Comparison of ENCODE assay signal across 7 cellular contexts in genomic region chr16:30923554-30924085, GRCh38. TPM values are rescaled to one million over a fixed set of nuclear protein-coding genes. Genes with fewer than 3 reads are reported as not detected.
A peak's percentile ranks its signal among the peaks of the same experiment; 100 is the strongest.
DNase-seq lines count a peak whose midpoint lies in the region; ATAC-seq and TF ChIP-seq lines count a peak whose summit lies in the region.

Gene FBXL19, plus strand, starts transcription at chr16:30923572. Its CDS starts 2,183 bp downstream, at chr16:30925755.

- ATAC-seq in naive thymus-derived CD8-positive, alpha-beta T cell = no peak
- ATAC-seq in GM19463 (IDR thresholded peaks at IDR 0.05; ENCODE audit: unreplicated experiment) = no peak
- ATAC-seq in HG03045 (IDR thresholded peaks at IDR 0.05; ENCODE audit: unreplicated experiment) = no peak

- peak within 1 kb of the TSS; percentile 79 for H3K4me3 ChIP-seq in endocrine pancreas (ENCODE audit: control insufficient read depth, insufficient read depth, low read length)

- CTCF ChIA-PET in RWPE1 (lab: Yijun Ruan, JAX) = interaction anchor here (2.0 to 2.4 kb wide), 2 partner anchors 18 to 79 kb away, joined by 5 to 13 read pairs; no protein-coding TSS in a partner anchor

- H3K27me3 ChIP-seq in endocrine pancreas (ENCODE audit: control insufficient read depth, insufficient read depth, low read length) = no peaks in the 10 kb centered on the region

- peak; percentile 30 for TF ChIP-seq POLR2A in GM15510 (IDR thresholded peaks at IDR 0.05; ENCODE audit: borderline replicate concordance, extremely low read depth, insufficient read length)

- no peaks in the 10 kb centered on the region for H3K36me3 Mint-ChIP-seq in naive thymus-derived CD8-positive, alpha-beta T cell

- no peaks in the 10 kb centered on the region for H3K9me3 Mint-ChIP-seq in naive thymus-derived CD8-positive, alpha-beta T cell

- no peak for TF ChIP-seq CTCF in RWPE1 (conservative IDR thresholded peaks at IDR 0.05; ENCODE audit: low read depth)

- peak within 1 kb of the TSS; percentile 91 for H3K9ac ChIP-seq in endocrine pancreas (ENCODE audit: control insufficient read depth, insufficient read depth, low read length)

- H3K36me3 ChIP-seq in endocrine pancreas (ENCODE audit: control insufficient read depth, insufficient read depth, low read length) = no peaks in the 10 kb centered on the region

- H3K4me1 ChIP-seq in endocrine pancreas (ENCODE audit: control insufficient read depth, insufficient read depth, low read length) = no peaks in the 10 kb centered on the region

- H3K27ac Mint-ChIP-seq in naive thymus-derived CD8-positive, alpha-beta T cell = peak within 1 kb of the TSS; percentile 97 to 100 (median 99)

- H3K27me3 Mint-ChIP-seq in naive thymus-derived CD8-positive, alpha-beta T cell = no peaks in the 10 kb centered on the region

- DNase-seq in RWPE1 (ENCODE audit: low spot score) = no peak
- no peak for DNase-seq in naive thymus-derived CD8-positive, alpha-beta T cell
- DNase-seq in hepatic stellate cell (ENCODE audit: low spot score) = no peak

- H3K27ac ChIP-seq in RWPE1 = peak within 1 kb of the TSS; percentile 94

- POLR2A ChIA-PET in RWPE1 (lab: Yijun Ruan, JAX; ENCODE audit: low non-redundant PET) = no interaction called here
- POLR2A ChIA-PET in naive thymus-derived CD8-positive, alpha-beta T cell (lab: Charles Lee) = interaction anchor here (0.8 to 2.3 kb wide), 6 partner anchors 21 to 545 kb away, joined by 3 to 9 read pairs (median 4); partner anchors contain the start of genes KAT8 and SETD1A

- H3K4me3 Mint-ChIP-seq in naive thymus-derived CD8-positive, alpha-beta T cell = peak within 1 kb of the TSS; percentile 96 to 100 (median 99)

- H3K9me3 ChIP-seq in endocrine pancreas (ENCODE audit: control insufficient read depth, low read length) = no peaks in the 10 kb centered on the region

- peaks cover 21 to 36% (median 28%) of the 10 kb centered on the region in 4 donors for H3K4me1 Mint-ChIP-seq in naive thymus-derived CD8-positive, alpha-beta T cell

RNA-seq across cellular contexts. Expression of gene FBXL19, which starts in this region (rescaled TPM):
- 10 to 100 TPM; 13.1 to 16.8 TPM for total RNA-seq in naive thymus-derived CD8-positive, alpha-beta T cell
- polyA plus RNA-seq in naive thymus-derived CD8-positive, alpha-beta T cell = under 1 TPM; 0.06 to 0.29 (median 0.16) TPM
